In the genomic region with DNA sequence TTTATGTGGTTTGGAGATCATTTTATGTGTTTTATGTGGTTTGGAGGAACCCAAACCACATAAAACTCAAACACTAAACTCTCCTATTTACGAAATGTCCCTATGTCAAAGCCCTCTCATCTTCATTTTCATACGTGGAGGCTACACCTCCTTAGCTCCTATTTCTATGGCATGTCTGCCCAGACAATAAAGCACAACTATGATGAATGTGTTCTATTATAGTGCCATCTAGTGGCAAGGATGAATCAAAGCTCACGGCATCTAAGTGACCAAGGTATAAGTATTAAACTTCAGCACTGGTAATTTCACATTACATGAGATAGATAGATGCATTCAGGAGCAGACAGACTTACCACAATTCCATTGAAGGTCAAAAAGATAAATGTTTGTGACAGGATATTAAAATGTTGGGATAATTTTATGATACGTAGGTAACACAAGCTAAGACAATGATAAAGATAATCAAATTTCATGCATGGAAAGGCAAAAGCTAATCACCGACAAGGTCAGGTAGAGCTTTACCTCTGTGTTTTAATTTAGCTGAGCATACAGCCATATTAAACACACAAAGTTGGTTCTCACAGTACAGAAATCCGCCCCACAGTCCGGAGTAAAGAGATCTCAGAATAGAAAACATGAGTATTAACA, we compare ENCODE assay signal across 9 cellular contexts.
DNase-seq lines count a peak whose midpoint lies in the region; ATAC-seq, FAIRE-seq and TF ChIP-seq lines count a peak whose summit lies in the region.
"Had no signal": no experiment of that assay in that cellular context is flagged by ENCODE, and none has a peak within 500 bp of the region (broad histone marks: within the 10 kb centered on the region; RNA-seq: fewer than 3 reads in every experiment).

No MANE protein-coding gene starts in this region.

- no peaks in the 10 kb centered on the region for H3K36me3 Mint-ChIP-seq in osteocyte (ENCODE audit: unreplicated experiment)
- H3K36me3 Mint-ChIP-seq: activated naive CD8-positive, alpha-beta T cell had no signal

- TF ChIP-seq CTCF in fibroblast of the aortic adventitia (IDR thresholded peaks at IDR 0.05; ENCODE audit: insufficient read depth, low read length) (peak; percentile 44), osteocyte (IDR thresholded peaks at IDR 0.05) (peak; percentile 60)

- no peaks in the 10 kb centered on the region for H3K4me1 ChIP-seq in SJCRH30

- no peaks in the 10 kb centered on the region for H3K9me3 ChIP-seq in SJCRH30 (replicated peaks)

- H3K4me3 ChIP-seq in SJCRH30 (no peak overlapping the region), fibroblast of the aortic adventitia (ENCODE audit: low read depth, low read length) (no peak overlapping the region)

- no peaks in the 10 kb centered on the region for H3K36me3 ChIP-seq in SJCRH30

- no peak overlapping the region for H3K27ac ChIP-seq in SJCRH30

- DNase-seq in SJCRH30 (peak; percentile 5 to 64), fibroblast of the aortic adventitia (ENCODE audit: low read depth) (peak; percentile 21), osteocyte (ENCODE audit: extremely low spot score, unreplicated experiment) (no peak), retina (no peak), DMS79 treated with DMSO at 0.1 percent for 48 hours (lab: John Stamatoyannopoulos, UW) (no peak)

- H3K27me3 Mint-ChIP-seq in osteocyte (ENCODE audit: unreplicated experiment): peaks cover 6% of the 10 kb centered on the region

- no peaks in the 10 kb centered on the region for H3K27me3 ChIP-seq in SJCRH30

- no peak overlapping the region for H3K4me3 Mint-ChIP-seq in osteocyte (ENCODE audit: unreplicated experiment)
- H3K4me3 Mint-ChIP-seq: activated naive CD8-positive, alpha-beta T cell had no signal

- H3K4me1 Mint-ChIP-seq in osteocyte (ENCODE audit: unreplicated experiment): peaks cover 9% of the 10 kb centered on the region

- ATAC-seq in GM19397 (IDR thresholded peaks at IDR 0.05; ENCODE audit: unreplicated experiment) (peak; percentile 91), HG03442 (IDR thresholded peaks at IDR 0.05; ENCODE audit: unreplicated experiment) (peak; percentile 81)

- no peaks in the 10 kb centered on the region for H3K9me3 Mint-ChIP-seq in osteocyte (ENCODE audit: unreplicated experiment)

- FAIRE-seq in G401.6 (lab: Jason Lieb, UNC): peak; percentile 79

- no peak overlapping the region for H3K27ac Mint-ChIP-seq in osteocyte (ENCODE audit: unreplicated experiment)
- H3K27ac Mint-ChIP-seq: activated naive CD8-positive, alpha-beta T cell had no signal

Comparison
In these comparisons a context has a peak if more than half of its experiments do, and no peak if none do; other contexts are left out.
1. DNase-seq: peak in SJCRH30 (2 of 2) and fibroblast of the aortic adventitia (single experiment); none in osteocyte (single experiment), retina (single experiment) and DMS79 treated with DMSO at 0.1 percent for 48 hours (single experiment).